Comparison of ENCODE assay signal across 23 cellular contexts in the genomic region with DNA sequence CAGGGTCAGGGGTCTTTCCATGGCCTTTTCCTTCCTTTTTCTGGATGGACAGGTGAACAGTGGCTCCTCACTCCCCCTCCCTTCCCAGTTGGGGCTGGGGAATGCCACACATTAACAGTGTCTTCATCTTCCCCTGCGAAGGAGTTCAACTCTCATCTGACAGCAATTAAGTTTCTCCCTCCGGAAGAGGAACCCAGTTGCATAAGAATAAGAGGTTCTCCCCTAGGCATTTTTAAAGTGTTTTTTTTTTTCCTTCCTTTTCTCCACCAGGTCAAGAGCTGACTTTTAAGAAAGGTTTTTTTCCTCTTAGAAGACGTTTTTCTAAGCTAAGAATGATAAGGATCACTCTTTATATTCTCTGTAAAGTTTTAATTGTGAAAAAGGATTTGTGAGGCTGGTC. TPM values are rescaled to one million over a fixed set of nuclear protein-coding genes. Genes with fewer than 3 reads are reported as not detected.
DNase-seq lines count a peak whose midpoint lies in the region; TF ChIP-seq lines count a peak whose summit lies in the region.
"Had no signal": no experiment of that assay in that cellular context is flagged by ENCODE, and none has a peak within 500 bp of the region (broad histone marks: within the 10 kb centered on the region; RNA-seq: fewer than 3 reads in every experiment).

No MANE protein-coding gene starts in this region.

- H3K27me3 ChIP-seq in mammary epithelial cell (ENCODE audit: insufficient read depth, low read length) (no peaks in the 10 kb centered on the region), breast epithelium (no peaks in the 10 kb centered on the region)
- H3K27me3 ChIP-seq: SJCRH30 had no signal

- no peaks in the 10 kb centered on the region for H3K79me2 ChIP-seq in mammary epithelial cell (ENCODE audit: insufficient read depth, low read length)

- DNase-seq in mammary epithelial cell (no peak), breast epithelium (ENCODE audit: low spot score in 2 of 2) (no peak), NOMO-1 treated with DMSO at 0.1 percent for 48 hours (lab: John Stamatoyannopoulos, UW; ENCODE audit: unreplicated experiment) (peak; percentile 70), UCSD-AML1 (lab: John Stamatoyannopoulos, UW; ENCODE audit: unreplicated experiment) (peak; percentile 10), NCI-H748 (lab: John Stamatoyannopoulos, UW; ENCODE audit: unreplicated experiment) (no peak), germinal center (ENCODE audit: low spot score) (no peak)
- no peak for DNase-seq in activated effector memory CD4-positive, alpha-beta T cell treated with Interleukin-2 at 50 U/mL for 16 hours
- DNase-seq: DMS53; GDM1; NCI-H1092 treated with DMSO at 0.1 percent for 48 hours; NCI-H1436 treated with DMSO at 0.1 percent for 48 hours; NCI-H2029; NCI-H226; NCI-H510A treated with DMSO at 0.1 percent for 48 hours; NCI-H774; NK-92 treated with Interleukin-12 subunit alpha and Interleukin-12 subunit beta, amount 100 ng/mL, for 24 hours; PC-9; SJCRH30 had no signal

- no peaks in the 10 kb centered on the region for H3K4me1 ChIP-seq in mammary epithelial cell (ENCODE audit: insufficient read depth, low read length)
- no peaks in the 10 kb centered on the region for H3K4me1 ChIP-seq in breast epithelium
- H3K4me1 ChIP-seq: HAP-1, SJCRH30 had no signal

- BruUV-seq in mammary epithelial cell (replicated peaks; lab: Mats Ljungman, UMichigan), result no TSS peak

- TF ChIP-seq CTCF in mammary epithelial cell (conservative IDR thresholded peaks at IDR 0.05 in 1 of 2, IDR thresholded peaks at IDR 0.05 in 1 of 2; ENCODE audit: extremely low read depth in 1 of 2, insufficient read depth in 1 of 2, low read depth in 1 of 2, low read length in 2 of 2) (no peak), breast epithelium (IDR thresholded peaks at IDR 0.05) (no peak)

- no peak overlapping the region for H3K4me3 ChIP-seq in mammary epithelial cell (replicated peaks in 1 of 3; ENCODE audit: insufficient read depth in 1 of 3, low read depth in 2 of 3, low read length in 3 of 3)
- H3K4me3 ChIP-seq in breast epithelium, result no peak overlapping the region
- H3K4me3 ChIP-seq: GM23338, HAP-1, PC-9, SJCRH30 had no signal

- peak overlapping the region; percentile 44 for H2AFZ ChIP-seq in mammary epithelial cell (ENCODE audit: low read depth, low read length)
- H2AFZ ChIP-seq: GM23338, PC-9 had no signal

- H3K4me2 ChIP-seq in mammary epithelial cell (ENCODE audit: insufficient read depth, low read depth, low read length), result no peak overlapping the region
- H3K4me2 ChIP-seq: GM23338, PC-9 had no signal

- in situ Hi-C loops in mammary epithelial cell (cut with MboI; ENCODE audit: low sequenced_read_pairs in 2 of 2), result loop anchor here in 1 of 2 donors (10.0 kb wide), 1 partner anchor 98 kb away; no protein-coding TSS in a partner anchor

- H3K36me3 ChIP-seq in mammary epithelial cell (ENCODE audit: insufficient read depth, low read length) (no peaks in the 10 kb centered on the region), breast epithelium (no peaks in the 10 kb centered on the region)
- H3K36me3 ChIP-seq: HAP-1 had no signal

- CTCF ChIA-PET in mammary epithelial cell (lab: Charles Lee; ENCODE audit: low non-redundant PET), result interaction anchor here (0.7 kb wide), 1 partner anchor 102 kb away, joined by 6 read pairs; no protein-coding TSS in a partner anchor

- H4K20me1 ChIP-seq in mammary epithelial cell (ENCODE audit: insufficient read depth, low read length), result no peaks in the 10 kb centered on the region

- 25% methylated on average over 3 of the region's 3 CpGs for WGBS in mammary epithelial cell (ENCODE audit: low coverage, missing lambda C conversion rate)

- intact Hi-C loops in mammary epithelial cell (cut with micrococcal nuclease) (no loop called here), breast epithelium (cut with DNase I; ENCODE audit: low total_unique reads) (no loop called here)

- H3K9me3 ChIP-seq in mammary epithelial cell (replicated peaks; ENCODE audit: insufficient read depth, low read length) (peaks cover 15% of the 10 kb centered on the region), breast epithelium (peaks cover 23 to 25% of the 10 kb centered on the region in 2 donors)
- H3K9me3 ChIP-seq: SJCRH30 had no signal

- dilution Hi-C loops in mammary epithelial cell (cut with HindIII; ENCODE audit: low sequenced_read_pairs), result no loop called here

- H3K9ac ChIP-seq in mammary epithelial cell (ENCODE audit: insufficient read depth, low read length), result no peak overlapping the region

- no peak for TF ChIP-seq POLR2A in breast epithelium (IDR thresholded peaks at IDR 0.05)

- H3K27ac ChIP-seq in mammary epithelial cell (ENCODE audit: insufficient read depth, low read depth, low read length) (no peak overlapping the region), breast epithelium (no peak overlapping the region)
- H3K27ac ChIP-seq: C4-2B, PC-9, RWPE1, SJCRH30 had no signal

RNA-seq across cellular contexts. Expression of a gene that starts 42.3 kb away (rescaled TPM):
- total RNA-seq in mammary epithelial cell (not detected), breast epithelium (under 1 TPM in 1 of 3 donors, not detected in 2; 0.44 TPM)
- not detected for polyA plus RNA-seq in mammary epithelial cell
- not detected for polyA minus RNA-seq in mammary epithelial cell
- total RNA-seq: GM23338, MCF 10A, PC-9, SJCRH30 had no signal
- polyA plus RNA-seq: GM23338 had no signal

Comparison
In these comparisons a context has a peak if more than half of its experiments do, and no peak if none do; other contexts are left out.
1. DNase-seq: peak in NOMO-1 treated with DMSO at 0.1 percent for 48 hours (single experiment) and UCSD-AML1 (single experiment); none in mammary epithelial cell (single experiment), breast epithelium (0 of 2), NCI-H748 (single experiment), germinal center (single experiment) and activated effector memory CD4-positive, alpha-beta T cell treated with Interleukin-2 at 50 U/mL for 16 hours (single experiment).